In genomic region chr10:48439031-48439430, GRCh38 we compare ENCODE assay signal across 20 cellular contexts.
DNase-seq lines count a peak whose midpoint lies in the region; ATAC-seq, FAIRE-seq and TF ChIP-seq lines count a peak whose summit lies in the region.
"Had no signal": no experiment of that assay in that cellular context is flagged by ENCODE, and none has a peak within 500 bp of the region (broad histone marks: within the 10 kb centered on the region; RNA-seq: fewer than 3 reads in every experiment).

No MANE protein-coding gene starts in this region.

- TF ChIP-seq CTCF in epithelial cell of esophagus (IDR thresholded peaks at IDR 0.05; ENCODE audit: insufficient read depth, low read depth, low read length, missing control alignments), result no peak
- TF ChIP-seq CTCF in pancreas (IDR thresholded peaks at IDR 0.05), result no peak

- no peaks in the 10 kb centered on the region for H3K9me3 ChIP-seq in pancreas
- H3K9me3 ChIP-seq: BLaER1 treated with 17β-estradiol and CSF1 and Interleukin-3, amounts not matched to agents 10 nM and 100 nM; esophagus muscularis mucosa; testis had no signal

- H3K4me3 ChIP-seq in epithelial cell of esophagus (ENCODE audit: low read length) (no peak overlapping the region), pancreas (no peak overlapping the region)
- H3K4me3 ChIP-seq: BLaER1 treated with 17β-estradiol and CSF1 and Interleukin-3, amounts not matched to agents 10 nM and 100 nM; esophagus muscularis mucosa; testis had no signal

- peak in 3 of 4 donors; percentile 9 to 50 (median 22) for ATAC-seq in pancreas
- ATAC-seq in GM18861 (IDR thresholded peaks at IDR 0.05; ENCODE audit: unreplicated experiment), result no peak
- no peak for ATAC-seq in GM18868 (IDR thresholded peaks at IDR 0.05; ENCODE audit: unreplicated experiment)
- ATAC-seq in HG03520 (IDR thresholded peaks at IDR 0.05; ENCODE audit: unreplicated experiment), result no peak

- peaks cover 7% of the 10 kb centered on the region in 3 donors for H3K4me1 ChIP-seq in pancreas
- H3K4me1 ChIP-seq: esophagus muscularis mucosa, testis had no signal

- H3K27me3 Mint-ChIP-seq in activated naive CD8-positive, alpha-beta T cell treated with anti-CD3 and anti-CD28 coated beads for 36 hours, result no peaks in the 10 kb centered on the region
- H3K27me3 Mint-ChIP-seq: activated naive CD8-positive, alpha-beta T cell treated with anti-CD3 and anti-CD28 coated beads, Interleukin-2, amount 10 ng/mL, durations not matched to agents 7 days and 5 days had no signal

- H3K4me3 Mint-ChIP-seq in activated naive CD8-positive, alpha-beta T cell treated with anti-CD3 and anti-CD28 coated beads for 36 hours, result no peak overlapping the region
- H3K4me3 Mint-ChIP-seq: activated naive CD8-positive, alpha-beta T cell treated with anti-CD3 and anti-CD28 coated beads, Interleukin-2, amount 10 ng/mL, durations not matched to agents 7 days and 5 days; mesothelial cell of epicardium had no signal

- FAIRE-seq in pancreas (lab: Jason Lieb, UNC), result no peak
- FAIRE-seq: GM18507 had no signal

- H3K27ac ChIP-seq in pancreas, result peak overlapping the region in 1 of 4 donors; percentile 34
- H3K27ac ChIP-seq: BLaER1 treated with 17β-estradiol and CSF1 and Interleukin-3, amounts not matched to agents 10 nM and 100 nM; esophagus muscularis mucosa; testis had no signal

- no peaks in the 10 kb centered on the region for H3K4me1 Mint-ChIP-seq in activated naive CD8-positive, alpha-beta T cell treated with anti-CD3 and anti-CD28 coated beads for 36 hours
- H3K4me1 Mint-ChIP-seq: activated naive CD8-positive, alpha-beta T cell treated with anti-CD3 and anti-CD28 coated beads, Interleukin-2, amount 10 ng/mL, durations not matched to agents 7 days and 5 days had no signal

- intact Hi-C loops in pancreas (cut with DNase I), result no loop called here

- DNase-seq in DMS53 (lab: John Stamatoyannopoulos, UW), result peak; percentile 47
- peak; percentile 47 for DNase-seq in NCI-H226
- DNase-seq in epithelial cell of esophagus (ENCODE audit: low read depth), result peak; percentile 45
- DNase-seq in pancreas, result no peak
- no peak for DNase-seq in activated naive CD8-positive, alpha-beta T cell treated with anti-CD3 and anti-CD28 coated beads for 36 hours
- DNase-seq: activated CD4-positive, CD25-positive, alpha-beta regulatory T cell treated with anti-CD3 and anti-CD28 coated beads, Interleukin-2, amount 50 U/mL, for 72 hours; activated naive CD8-positive, alpha-beta T cell treated with anti-CD3 and anti-CD28 coated beads, Interleukin-2, amount 10 ng/mL, durations not matched to agents 7 days and 5 days; cortex of kidney; KG1; NCI-H1436 treated with DMSO at 0.1 percent for 48 hours; NCI-H510A treated with DMSO at 0.1 percent for 48 hours; stimulated activated CD4-positive, alpha-beta T cell treated with anti-CD3 and anti-CD28 coated beads, Interleukin-15, amount 100 ng/mL, for 24 hours; testis had no signal

- no peaks in the 10 kb centered on the region for H3K9me3 Mint-ChIP-seq in activated naive CD8-positive, alpha-beta T cell treated with anti-CD3 and anti-CD28 coated beads for 36 hours
- H3K9me3 Mint-ChIP-seq: activated naive CD8-positive, alpha-beta T cell treated with anti-CD3 and anti-CD28 coated beads, Interleukin-2, amount 10 ng/mL, durations not matched to agents 7 days and 5 days; mesothelial cell of epicardium had no signal

- 75 to 82% methylated on average over 2 of the region's 2 CpGs for WGBS in pancreas, 2 donors

- H3K27me3 ChIP-seq in pancreas, result no peaks in the 10 kb centered on the region
- H3K27me3 ChIP-seq: BLaER1 treated with 17β-estradiol and CSF1 and Interleukin-3, amounts not matched to agents 10 nM and 100 nM; esophagus muscularis mucosa; testis had no signal

- no peaks in the 10 kb centered on the region for H3K36me3 ChIP-seq in pancreas

- H3K36me3 Mint-ChIP-seq in activated naive CD8-positive, alpha-beta T cell treated with anti-CD3 and anti-CD28 coated beads for 36 hours, result peaks cover 1% of the 10 kb centered on the region
- H3K36me3 Mint-ChIP-seq: activated naive CD8-positive, alpha-beta T cell treated with anti-CD3 and anti-CD28 coated beads, Interleukin-2, amount 10 ng/mL, durations not matched to agents 7 days and 5 days had no signal

- H3K27ac Mint-ChIP-seq in activated naive CD8-positive, alpha-beta T cell treated with anti-CD3 and anti-CD28 coated beads for 36 hours, result no peak overlapping the region
- H3K27ac Mint-ChIP-seq: activated naive CD8-positive, alpha-beta T cell treated with anti-CD3 and anti-CD28 coated beads, Interleukin-2, amount 10 ng/mL, durations not matched to agents 7 days and 5 days; mesothelial cell of epicardium had no signal

Comparison
In these comparisons a context has a peak if more than half of its experiments do, and no peak if none do; other contexts are left out.
1. DNase-seq: peak in DMS53 (single experiment), NCI-H226 (single experiment) and epithelial cell of esophagus (single experiment); none in pancreas (0 of 6) and activated naive CD8-positive, alpha-beta T cell treated with anti-CD3 and anti-CD28 coated beads for 36 hours (single experiment).
2. ATAC-seq: peak in pancreas (3 of 4); none in GM18861 (single experiment), GM18868 (single experiment) and HG03520 (single experiment).